ENCODE assay signal across 30 cellular contexts in genomic region chr4:178316211-178316610, GRCh38.
DNase-seq lines count a peak whose midpoint lies in the region; ATAC-seq and TF ChIP-seq lines count a peak whose summit lies in the region.
"Had no signal": no experiment of that assay in that cellular context is flagged by ENCODE, and none has a peak within 500 bp of the region (broad histone marks: within the 10 kb centered on the region; RNA-seq: fewer than 3 reads in every experiment).

No MANE protein-coding gene starts in this region.

- DNase-seq in Ammon's horn (ENCODE audit: low spot score) (peak; percentile 5), NCI-H510A (lab: John Stamatoyannopoulos, UW) (peak; percentile 48), SHP77 (lab: John Stamatoyannopoulos, UW) (peak; percentile 81 to 91), substantia nigra (lab: John Stamatoyannopoulos, UW) (no peak)
- DNase-seq: activated CD4-positive, alpha-beta T cell treated with anti-CD3 and anti-CD28 coated beads, Interleukin-2, amount 10 ng/mL, durations not matched to agents 24 days and 14 days; activated CD8-positive, alpha-beta memory T cell treated with anti-CD3 and anti-CD28 coated beads for 24 hours; activated effector memory CD4-positive, alpha-beta T cell treated with Interleukin-2 at 50 U/mL for 16 hours; activated T-cell treated with anti-CD3 and anti-CD28 coated beads, Interleukin-2, amount 50 U/mL, for 1 hour; brain microvascular endothelial cell; CD8-positive, alpha-beta T cell; cerebellar nuclear complex; foreskin fibroblast; Kasumi-1; NCI-H1694 treated with DMSO at 0.1 percent for 48 hours; stimulated activated CD4-positive, alpha-beta T cell treated with anti-CD3 and anti-CD28 coated beads, Interleukin-12 subunit alpha, Interleukin-12 subunit beta, amount 100 ng/mL, for 4 hours; stimulated activated CD4-positive, alpha-beta T cell treated with anti-CD3 and anti-CD28 coated beads, Interleukin-4, amount 100 ng/mL, for 1 hour; T-cell had no signal

- ATAC-seq in GM19463 (IDR thresholded peaks at IDR 0.05; ENCODE audit: unreplicated experiment) (peak; percentile 47), GM18858 (IDR thresholded peaks at IDR 0.05; ENCODE audit: unreplicated experiment) (no peak), HG03571 (IDR thresholded peaks at IDR 0.05; ENCODE audit: unreplicated experiment) (no peak), SK-N-SH treated with all-trans-retinoic acid at 6 μM for 48 hours (no peak)
- ATAC-seq: A549; activated naive CD4-positive, alpha-beta T cell treated with anti-CD3 and anti-CD28 coated beads, Interleukin-2, amount 50 U/mL, for 72 hours; CD8-positive, alpha-beta T cell; GM23338; HepG2; sciatic nerve; T-cell; WTC11 had no signal

- no peak overlapping the region for H3K27ac ChIP-seq in substantia nigra (ENCODE audit: low read depth, low read length, poor library complexity, severe bottlenecking)
- H3K27ac ChIP-seq: A549, brain microvascular endothelial cell, esophagus muscularis mucosa, SJCRH30, tibial nerve had no signal

TF ChIP-seq in SK-N-SH treated with all-trans-retinoic acid at 6 μM for 48 hours, 23 proteins besides CTCF, POLR2A, EP300 and RAD21:
- TF ChIP-seq GLIS3 (CRISPR knock-in tag; IDR thresholded peaks at IDR 0.05), result no peak
- no peak for TF ChIP-seq ZNF565 (CRISPR knock-in tag; conservative IDR thresholded peaks at IDR 0.05; ENCODE audit: low read depth)
- no peak for TF ChIP-seq TOX (CRISPR knock-in tag; IDR thresholded peaks at IDR 0.05; ENCODE audit: borderline replicate concordance)
- no peak for TF ChIP-seq POU6F1 (CRISPR knock-in tag; IDR thresholded peaks at IDR 0.05; ENCODE audit: borderline replicate concordance, low read depth)
- TF ChIP-seq RARB (CRISPR knock-in tag; IDR thresholded peaks at IDR 0.05), result no peak
- TF ChIP-seq CSDC2 (CRISPR knock-in tag; IDR thresholded peaks at IDR 0.05), result no peak
- no peak for TF ChIP-seq ZNF70 (CRISPR knock-in tag; IDR thresholded peaks at IDR 0.05)
- no peak for TF ChIP-seq ESRRG (CRISPR knock-in tag; IDR thresholded peaks at IDR 0.05)
- TF ChIP-seq ZFP30 (CRISPR knock-in tag; IDR thresholded peaks at IDR 0.05), result no peak
- TF ChIP-seq CREB5 (CRISPR knock-in tag; IDR thresholded peaks at IDR 0.05; ENCODE audit: low read depth), result no peak
- no peak for TF ChIP-seq TCF4 (CRISPR knock-in tag; IDR thresholded peaks at IDR 0.05; ENCODE audit: borderline replicate concordance)
- no peak for TF ChIP-seq ZFP3 (CRISPR knock-in tag; IDR thresholded peaks at IDR 0.05)
- no peak for TF ChIP-seq PPARA (CRISPR knock-in tag; IDR thresholded peaks at IDR 0.05; ENCODE audit: borderline replicate concordance)
- no peak for TF ChIP-seq PATZ1 (CRISPR knock-in tag; IDR thresholded peaks at IDR 0.05; ENCODE audit: borderline replicate concordance)
- no peak for TF ChIP-seq SNAI2 (CRISPR knock-in tag; IDR thresholded peaks at IDR 0.05)
- no peak for TF ChIP-seq ISL1 (CRISPR knock-in tag; IDR thresholded peaks at IDR 0.05)
- TF ChIP-seq ARNTL (CRISPR knock-in tag; IDR thresholded peaks at IDR 0.05; ENCODE audit: borderline replicate concordance, low read depth), result no peak

Comparison
In these comparisons a context has a peak if more than half of its experiments do, and no peak if none do; other contexts are left out.
1. DNase-seq: peak in Ammon's horn (single experiment), NCI-H510A (single experiment) and SHP77 (2 of 2); none in substantia nigra (0 of 49).